ENCODE assay signal across 26 cellular contexts in genomic region chr5:76947064-76947463, GRCh38. TPM values are rescaled to one million over a fixed set of nuclear protein-coding genes. Genes with fewer than 3 reads are reported as not detected.
A peak's percentile ranks its signal among the peaks of the same experiment; 100 is the strongest.
DNase-seq lines count a peak whose midpoint lies in the region; ATAC-seq and TF ChIP-seq lines count a peak whose summit lies in the region.
"Had no signal": no experiment of that assay in that cellular context is flagged by ENCODE, and none has a peak within 500 bp of the region (broad histone marks: within the 10 kb centered on the region; RNA-seq: fewer than 3 reads in every experiment).

No MANE protein-coding gene starts in this region.

- H3K27me3 ChIP-seq in right cardiac atrium (ENCODE audit: control insufficient read depth, insufficient read depth) (no peaks in the 10 kb centered on the region), left ventricle myocardium inferior (ENCODE audit: low read depth) (peaks cover 17% of the 10 kb centered on the region), adrenal gland (no peaks in the 10 kb centered on the region), testis (no peaks in the 10 kb centered on the region)
- H3K27me3 ChIP-seq: SJSA1 had no signal

- H3K27ac ChIP-seq in right cardiac atrium (ENCODE audit: low read length) (no peak overlapping the region), left ventricle myocardium inferior (replicated peaks) (no peak overlapping the region), adrenal gland (peak overlapping the region in 1 of 5 donors; percentile 32), testis (no peak overlapping the region)
- H3K27ac ChIP-seq: 22Rv1, HL-60, SJSA1 had no signal

- intact Hi-C loops in right cardiac atrium (cut with DNase I) (no loop called here), left ventricle myocardium inferior (cut with micrococcal nuclease) (no loop called here), adrenal gland (cut with DNase I) (no loop called here), testis (cut with DNase I; ENCODE audit: low total_unique reads) (no loop called here)

- peak; percentile 48 to 81 for ATAC-seq in right cardiac atrium
- peak; percentile 46 for ATAC-seq in left lobe of liver
- no peak for ATAC-seq in HG03439 (IDR thresholded peaks at IDR 0.05; ENCODE audit: unreplicated experiment)
- ATAC-seq: CD8-positive, alpha-beta T cell; Right ventricle myocardium inferior had no signal

- H3K4me1 ChIP-seq in right cardiac atrium (ENCODE audit: control insufficient read depth, insufficient read depth, low read length) = peaks cover 2% of the 10 kb centered on the region
- peaks cover 14% of the 10 kb centered on the region for H3K4me1 ChIP-seq in left ventricle myocardium inferior
- peaks cover 6 to 17% of the 10 kb centered on the region in 2 donors for H3K4me1 ChIP-seq in adrenal gland (replicated peaks in 1 of 2)
- peaks cover 3% of the 10 kb centered on the region for H3K4me1 ChIP-seq in testis

- no peak overlapping the region for H3K4me3 ChIP-seq in right cardiac atrium (ENCODE audit: low read length)
- H3K4me3 ChIP-seq in left ventricle myocardium inferior = no peak overlapping the region
- no peak overlapping the region for H3K4me3 ChIP-seq in adrenal gland
- no peak overlapping the region for H3K4me3 ChIP-seq in testis
- H3K4me3 ChIP-seq: SJSA1 had no signal

- no peaks in the 10 kb centered on the region for H3K9me3 ChIP-seq in right cardiac atrium (ENCODE audit: control insufficient read depth, low read length)
- no peaks in the 10 kb centered on the region for H3K9me3 ChIP-seq in left ventricle myocardium inferior (replicated peaks)
- no peaks in the 10 kb centered on the region for H3K9me3 ChIP-seq in adrenal gland (replicated peaks in 1 of 3)
- H3K9me3 ChIP-seq in testis = no peaks in the 10 kb centered on the region
- H3K9me3 ChIP-seq: SJSA1 had no signal

- peak in 2 of 3 donors; percentile 15 to 24 for DNase-seq in right cardiac atrium
- no peak for DNase-seq in left ventricle myocardium inferior
- DNase-seq in adrenal gland = peak in 5 of 7 donors; percentile 21 to 64 (median 42)
- no peak for DNase-seq in left lobe of liver (ENCODE audit: low spot score)
- DNase-seq in testis = peak; percentile 32
- no peak for DNase-seq in EL
- DNase-seq in activated naive CD4-positive, alpha-beta T cell treated with Interleukin-2 at 50 U/mL for 16 hours = no peak
- DNase-seq: ACHN; AML-193; C1 segment of cervical spinal cord; Calu3; CD8-positive, alpha-beta T cell; GF-D8; GOT3; HCEC 1CT; NCI-H1105; NCI-H2081; NCI-H2171; NCI-H446; NCI-H526 had no signal

- WGBS in right cardiac atrium = 19% methylated on average over 4 of the region's 4 CpGs
- 3 to 11% (median 9%) methylated on average over 4 of the region's 4 CpGs for WGBS in adrenal gland, 4 donors
- WGBS in testis, 2 donors = 17 to 41% methylated on average over 4 of the region's 4 CpGs

- H3K36me3 ChIP-seq in left ventricle myocardium inferior = no peaks in the 10 kb centered on the region
- no peaks in the 10 kb centered on the region for H3K36me3 ChIP-seq in adrenal gland (replicated peaks in 1 of 2)
- H3K36me3 ChIP-seq in testis (ENCODE audit: low read depth, missing control alignments) = no peaks in the 10 kb centered on the region
- H3K36me3 ChIP-seq: SJSA1 had no signal

- no peak for TF ChIP-seq CTCF in left ventricle myocardium inferior (IDR thresholded peaks at IDR 0.05; ENCODE audit: borderline replicate concordance)
- no peak for TF ChIP-seq CTCF in adrenal gland (IDR thresholded peaks at IDR 0.05)
- TF ChIP-seq CTCF in testis (IDR thresholded peaks at IDR 0.05) = no peak

- no peak for TF ChIP-seq POLR2A in adrenal gland (IDR thresholded peaks at IDR 0.05)
- TF ChIP-seq POLR2A in testis (IDR thresholded peaks at IDR 0.05) = no peak

RNA-seq across cellular contexts. Expression of gene CRHBP, which starts 5.8 kb away (rescaled TPM):
- total RNA-seq in right cardiac atrium = 1 to 10 TPM; 3.0 to 5.0 (median 4.3) TPM
- polyA plus RNA-seq in right cardiac atrium = 4.5 TPM
- 0.63 TPM for total RNA-seq in left ventricle myocardium inferior
- 10 to 100 TPM; 22.0 to 64.1 (median 35.2) TPM for total RNA-seq in adrenal gland
- 10 to 100 TPM; 13.4 to 20.2 (median 16.5) TPM for polyA plus RNA-seq in adrenal gland
- total RNA-seq in left lobe of liver = 26.4 TPM
- 1 to 10 TPM; 1.1 to 3.3 TPM for total RNA-seq in testis
- 2.0 TPM for polyA plus RNA-seq in testis (ENCODE audit: insufficient read depth, low read depth, low replicate concordance)
- total RNA-seq: Calu3; CD8-positive, alpha-beta T cell; HT-29 had no signal

Comparison
In these comparisons a context has a peak if more than half of its experiments do, and no peak if none do; other contexts are left out.
1. DNase-seq: peak in right cardiac atrium (2 of 3), adrenal gland (5 of 7) and testis (single experiment); none in left ventricle myocardium inferior (single experiment), left lobe of liver (single experiment), EL (single experiment) and activated naive CD4-positive, alpha-beta T cell treated with Interleukin-2 at 50 U/mL for 16 hours (single experiment).